ENCODE assay signal across 20 cellular contexts in the genomic region with DNA sequence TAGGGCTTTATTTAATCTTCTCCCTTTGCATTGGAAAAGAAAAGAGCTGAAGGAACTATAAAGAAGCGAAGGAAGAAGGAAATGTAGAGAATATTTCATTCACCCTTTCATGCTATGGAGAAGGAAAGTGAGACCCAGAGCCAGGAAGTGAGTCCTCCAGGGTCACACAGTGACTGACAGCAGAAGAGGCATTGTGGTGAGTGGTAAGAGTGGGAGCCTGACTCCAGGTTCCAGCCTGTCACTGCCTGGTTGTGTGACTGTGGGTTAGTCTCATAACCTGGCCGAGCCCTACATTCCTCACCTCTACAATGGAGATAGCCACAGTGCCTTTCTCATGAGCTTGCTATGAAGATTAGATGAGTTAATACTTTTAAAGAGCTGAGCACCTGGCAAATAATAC.
"Had no signal": no experiment of that assay in that cellular context is flagged by ENCODE, and none has a peak within 500 bp of the region (broad histone marks: within the 10 kb centered on the region; RNA-seq: fewer than 3 reads in every experiment).

No MANE protein-coding gene starts in this region.

- H3K9me3 ChIP-seq: ascending aorta, psoas muscle, sigmoid colon, thoracic aorta had no signal

- H3K4me1 Mint-ChIP-seq: activated CD8-positive, alpha-beta memory T cell treated with anti-CD3 and anti-CD28 coated beads, Interleukin-2, amount 10 ng/mL, durations not matched to agents 7 days and 5 days; natural killer cell; T-helper 17 cell had no signal

- H3K36me3 ChIP-seq: ascending aorta, esophagus muscularis mucosa, sigmoid colon, thoracic aorta had no signal

- H3K4me1 ChIP-seq: ascending aorta, sigmoid colon had no signal

- FAIRE-seq: TTC549 had no signal

- ATAC-seq: activated CD8-positive, alpha-beta memory T cell treated with anti-CD3 and anti-CD28 coated beads, Interleukin-2, amount 10 ng/mL, durations not matched to agents 7 days and 5 days; activated T-cell treated with anti-CD3 and anti-CD28 coated beads, Interleukin-2, amount 50 U/mL, for 4 hours; left colon; natural killer cell; T-helper 17 cell had no signal

- H3K27me3 ChIP-seq: ascending aorta, esophagus muscularis mucosa, sigmoid colon had no signal

- DNase-seq: activated CD4-positive, alpha-beta T cell treated with anti-CD3 and anti-CD28 coated beads, Interleukin-2, amount 50 U/mL, for 1 hour; activated CD4-positive, CD25-positive, alpha-beta regulatory T cell; activated CD8-positive, alpha-beta memory T cell treated with anti-CD3 and anti-CD28 coated beads, Interleukin-2, amount 10 ng/mL, durations not matched to agents 7 days and 5 days; activated effector memory CD4-positive, alpha-beta T cell treated with anti-CD3 and anti-CD28 coated beads, Interleukin-2, amount 50 U/mL, for 16 hours; activated T-cell treated with anti-CD3 and anti-CD28 coated beads, Interleukin-2, amount 50 U/mL, for 4 hours; foreskin fibroblast; glutamatergic neuron; left colon; natural killer cell; psoas muscle; sigmoid colon; stimulated activated CD4-positive, alpha-beta T cell treated with anti-CD3 and anti-CD28 coated beads, Interleukin-12 subunit alpha, Interleukin-12 subunit beta, amount 100 ng/mL, for 4 hours; stimulated activated CD4-positive, alpha-beta T cell treated with anti-CD3 and anti-CD28 coated beads, Interleukin-4, amount 100 ng/mL, for 1 hour; stimulated activated CD8-positive, alpha-beta memory T cell treated with anti-CD3 and anti-CD28 coated beads, Interleukin-4, amount 100 ng/mL, for 48 hours; T-helper 17 cell had no signal

- H3K27ac Mint-ChIP-seq: activated CD8-positive, alpha-beta memory T cell treated with anti-CD3 and anti-CD28 coated beads, Interleukin-2, amount 10 ng/mL, durations not matched to agents 7 days and 5 days; natural killer cell; stimulated activated naive CD8-positive, alpha-beta T cell treated with anti-CD3 and anti-CD28 coated beads, Interleukin-15, Interleukin-2, amounts not matched to agents 100 ng/mL and 50 ng/mL, for 24 hours; T-helper 17 cell had no signal

- H3K9me3 Mint-ChIP-seq: natural killer cell had no signal

- H3K27ac ChIP-seq: ascending aorta, esophagus muscularis mucosa, sigmoid colon, thoracic aorta had no signal

- H3K36me3 Mint-ChIP-seq: activated CD8-positive, alpha-beta memory T cell treated with anti-CD3 and anti-CD28 coated beads, Interleukin-2, amount 10 ng/mL, durations not matched to agents 7 days and 5 days had no signal

- H3K4me3 Mint-ChIP-seq: activated CD8-positive, alpha-beta memory T cell treated with anti-CD3 and anti-CD28 coated beads, Interleukin-2, amount 10 ng/mL, durations not matched to agents 7 days and 5 days; activated T-cell treated with anti-CD3 and anti-CD28 coated beads, Interleukin-2, amount 50 U/mL, for 4 hours; natural killer cell; stimulated activated naive CD8-positive, alpha-beta T cell treated with anti-CD3 and anti-CD28 coated beads, Interleukin-15, Interleukin-2, amounts not matched to agents 100 ng/mL and 50 ng/mL, for 24 hours; T-helper 17 cell had no signal

- H3K4me3 ChIP-seq: ascending aorta, esophagus muscularis mucosa, psoas muscle, sigmoid colon, thoracic aorta had no signal
